In genomic region chr3:184558726-184559125, GRCh38 we compare ENCODE assay signal across 28 cellular contexts. TPM values are rescaled to one million over a fixed set of nuclear protein-coding genes. Genes with fewer than 3 reads are reported as not detected.
DNase-seq lines count a peak whose midpoint lies in the region; ATAC-seq, FAIRE-seq and TF ChIP-seq lines count a peak whose summit lies in the region.
"Had no signal": no experiment of that assay in that cellular context is flagged by ENCODE, and none has a peak within 500 bp of the region (broad histone marks: within the 10 kb centered on the region; RNA-seq: fewer than 3 reads in every experiment).

No MANE protein-coding gene starts in this region.

- H3K79me2 ChIP-seq in PC-3 (ENCODE audit: low read length) (peaks cover 16% of the 10 kb centered on the region), MM.1S (ENCODE audit: low read length) (no peaks in the 10 kb centered on the region)

- BruUV-seq in PC-3 (replicated peaks; lab: Mats Ljungman, UMichigan) = no TSS peak

- no peaks in the 10 kb centered on the region for H3K36me3 ChIP-seq in PC-3 (ENCODE audit: low read depth, low read length)
- H3K36me3 ChIP-seq in iPS-20b (ENCODE audit: insufficient read depth, low read depth, low read length) = no peaks in the 10 kb centered on the region
- H3K36me3 ChIP-seq in small intestine (ENCODE audit: control insufficient read depth in 2 of 2, insufficient read depth in 2 of 2, low read length in 2 of 2) = no peaks in the 10 kb centered on the region
- no peaks in the 10 kb centered on the region for H3K36me3 ChIP-seq in MM.1S (replicated peaks; ENCODE audit: insufficient read depth, low read length)
- H3K36me3 ChIP-seq: esophagus muscularis mucosa, HAP-1, upper lobe of right lung had no signal

- H2AFZ ChIP-seq in PC-3 (ENCODE audit: low read length) = no peak overlapping the region
- H2AFZ ChIP-seq in MM.1S (ENCODE audit: low read length) = no peak overlapping the region

- no peak for ATAC-seq in PC-3
- ATAC-seq: foreskin keratinocyte; naive thymus-derived CD8-positive, alpha-beta T cell; Panc1; SK-N-SH treated with all-trans-retinoic acid at 6 μM for 48 hours; stimulated activated naive B cell treated with anti-CD40 and anti-IgM and Interleukin-4, amounts not matched to agents 10 μg/mL and 1 μg/mL and 100 μg/mL, for 72 hours had no signal

- H3K27me3 ChIP-seq in PC-3 (ENCODE audit: low read length) = no peaks in the 10 kb centered on the region
- peaks cover 74% of the 10 kb centered on the region for H3K27me3 ChIP-seq in iPS-20b (ENCODE audit: insufficient read depth, low read length)
- no peaks in the 10 kb centered on the region for H3K27me3 ChIP-seq in small intestine (ENCODE audit: control insufficient read depth in 2 of 2, insufficient read depth in 2 of 2, low read length in 2 of 2)
- peaks cover 73% of the 10 kb centered on the region for H3K27me3 ChIP-seq in MM.1S (replicated peaks; ENCODE audit: insufficient read depth, low read length)
- H3K27me3 ChIP-seq: esophagus muscularis mucosa, upper lobe of right lung had no signal

- FAIRE-seq in small intestine (lab: Jason Lieb, UNC) = no peak
- FAIRE-seq: endometrium, GM19239 had no signal

- H3K9me3 ChIP-seq in PC-3 (ENCODE audit: low read length) = no peaks in the 10 kb centered on the region
- no peaks in the 10 kb centered on the region for H3K9me3 ChIP-seq in iPS-20b (ENCODE audit: insufficient read depth, low read depth, low read length)
- H3K9me3 ChIP-seq in small intestine (ENCODE audit: control insufficient read depth, low read depth) = no peaks in the 10 kb centered on the region
- H3K9me3 ChIP-seq in MM.1S (replicated peaks; ENCODE audit: insufficient read depth, low read length) = no peaks in the 10 kb centered on the region
- H3K9me3 ChIP-seq: esophagus muscularis mucosa, HAP-1, upper lobe of right lung had no signal

- CTCF ChIA-PET in PC-3 (lab: Charles Lee) = no interaction called here

- peak; percentile 45 for DNase-seq in NCI-H1092 treated with DMSO at 0.1 percent for 48 hours (lab: John Stamatoyannopoulos, UW)
- no peak for DNase-seq in NCI-H1092 (lab: John Stamatoyannopoulos, UW)
- DNase-seq in PC-3 = no peak
- peak; percentile 81 for DNase-seq in small intestine
- no peak for DNase-seq in NCI-H1105 treated with DMSO at 0.1 percent for 48 hours (lab: John Stamatoyannopoulos, UW)
- DNase-seq in MM.1S = no peak
- no peak for DNase-seq in OCI-M2 (lab: John Stamatoyannopoulos, UW; ENCODE audit: unreplicated experiment)
- DNase-seq: activated CD4-positive, alpha-beta T cell treated with anti-CD3 and anti-CD28 coated beads, Interleukin-2, amount 50 U/mL, for 48 hours; activated naive CD4-positive, alpha-beta T cell treated with Interleukin-2 at 50 U/mL for 16 hours; CD4-positive, CD25-positive, alpha-beta regulatory T cell; central memory CD4-positive, alpha-beta T cell; foreskin keratinocyte; head of caudate nucleus; NCI-H187 treated with DMSO at 0.1 percent for 48 hours; NCI-H2171 treated with DMSO at 0.1 percent for 48 hours; NCI-H524; retina; stimulated activated naive B cell treated with anti-CD40 and anti-IgM and Interleukin-4, amounts not matched to agents 10 μg/mL and 1 μg/mL and 100 μg/mL, for 72 hours had no signal

- H3K9me2 ChIP-seq in PC-3 (replicated peaks; ENCODE audit: low read length) (no peaks in the 10 kb centered on the region), MM.1S (replicated peaks; ENCODE audit: insufficient read depth, low read length) (no peaks in the 10 kb centered on the region)

- H3K4me3 ChIP-seq in PC-3 (ENCODE audit: low read length) (no peak overlapping the region), iPS-20b (ENCODE audit: low read length) (peak overlapping the region; percentile 30), small intestine (ENCODE audit: low read depth in 1 of 2, low read length in 2 of 2) (no peak overlapping the region), MM.1S (ENCODE audit: low read length) (no peak overlapping the region)
- H3K4me3 ChIP-seq: esophagus muscularis mucosa, HAP-1, upper lobe of right lung had no signal

- 19 to 57% (median 21%) methylated on average over 6 of the region's 6 CpGs for WGBS in small intestine, 3 donors

- TF ChIP-seq CTCF in PC-3 (conservative IDR thresholded peaks at IDR 0.05; ENCODE audit: low read depth, low read length) = no peak
- TF ChIP-seq CTCF in MM.1S (IDR thresholded peaks at IDR 0.05; ENCODE audit: low read length) = no peak

- H4K20me1 ChIP-seq in PC-3 (ENCODE audit: low read length) = 0 out of 2 replicates have a peak, but pooled peaks cover 8% of the 10 kb centered on the region
- H4K20me1 ChIP-seq in MM.1S (ENCODE audit: insufficient read depth, low read length) = no peaks in the 10 kb centered on the region

- intact Hi-C loops in PC-3 (cut with micrococcal nuclease) = no loop called here

- POLR2A ChIA-PET in PC-3 (lab: Charles Lee; ENCODE audit: unreplicated experiment) = no interaction called here

- H3F3A ChIP-seq in PC-3 (ENCODE audit: low read length, unreplicated experiment) (no peaks in the 10 kb centered on the region), MM.1S (ENCODE audit: insufficient read depth, low read length) (no peaks in the 10 kb centered on the region)

- H3K9ac ChIP-seq in PC-3 (ENCODE audit: low read length) (peak overlapping the region; percentile 22; the same call in 1 of the 2 replicates), iPS-20b (ENCODE audit: low read depth, low read length) (no peak overlapping the region), MM.1S (ENCODE audit: low read length) (no peak overlapping the region)

- H3K4me2 ChIP-seq in PC-3 (ENCODE audit: low read length) (peak overlapping the region; percentile 40), MM.1S (ENCODE audit: low read depth, low read length) (no peak overlapping the region)

- H3K27ac ChIP-seq in PC-3 (ENCODE audit: low read length) (peak overlapping the region; percentile 57), iPS-20b (ENCODE audit: low read length) (no peak overlapping the region), small intestine (ENCODE audit: low read depth in 1 of 2, low read length in 1 of 2) (peak overlapping the region in 1 of 2 donors; percentile 69), MM.1S (ENCODE audit: low read length) (no peak overlapping the region)
- H3K27ac ChIP-seq: esophagus muscularis mucosa, foreskin keratinocyte, upper lobe of right lung had no signal

- peaks cover 38% of the 10 kb centered on the region for H3K4me1 ChIP-seq in PC-3 (ENCODE audit: insufficient read depth, low read length)
- H3K4me1 ChIP-seq in iPS-20b (ENCODE audit: insufficient read depth, low read length) = peaks cover 13% of the 10 kb centered on the region
- peaks cover 3 to 4% of the 10 kb centered on the region in 2 donors for H3K4me1 ChIP-seq in small intestine (ENCODE audit: control insufficient read depth in 2 of 2, insufficient read depth in 1 of 2, low read depth in 1 of 2, low read length in 1 of 2)
- peaks cover 8% of the 10 kb centered on the region for H3K4me1 ChIP-seq in MM.1S (ENCODE audit: low read length)

RNA-seq across cellular contexts. Expression of gene EPHB3, which starts 2.9 kb away (rescaled TPM):
- total RNA-seq in PC-3 (2014; rRNA removed) = 18.2 and 23.1 TPM in 2 replicates
- 10 to 100 TPM in 1 of 3 donors, under 1 TPM in 2; 0.27 to 16.7 (median 0.67) TPM for polyA plus RNA-seq in small intestine
- total RNA-seq: CD4-positive, CD25-positive, alpha-beta regulatory T cell; naive thymus-derived CD8-positive, alpha-beta T cell had no signal
- polyA plus RNA-seq: CD4-positive, CD25-positive, alpha-beta regulatory T cell; IgD-negative memory B cell had no signal

Comparison
In these comparisons a context has a peak if more than half of its experiments do, and no peak if none do; other contexts are left out.
1. DNase-seq: peak in NCI-H1092 treated with DMSO at 0.1 percent for 48 hours (single experiment) and small intestine (single experiment); none in NCI-H1092 (single experiment), PC-3 (single experiment), NCI-H1105 treated with DMSO at 0.1 percent for 48 hours (single experiment), MM.1S (single experiment) and OCI-M2 (single experiment).